Comparison of ENCODE assay signal across 1 cellular context in genomic region chr16:82067042-82067809, GRCh38.
TF ChIP-seq lines count a peak whose summit lies in the region.

No MANE protein-coding gene starts in this region.

TF ChIP-seq in HepG2, 621 proteins besides CTCF, POLR2A, EP300 and RAD21 (continued from another document and continues in another):
- TF ChIP-seq RBAK (CRISPR knock-in tag; IDR thresholded peaks at IDR 0.05) (no peak), ZBTB7B (CRISPR knock-in tag; IDR thresholded peaks at IDR 0.05) (no peak), HNF1B (CRISPR knock-in tag; IDR thresholded peaks at IDR 0.05) (0 out of 2 replicates have a peak, but pooled peaks have one; percentile 35), ZNF331 (CRISPR knock-in tag; IDR thresholded peaks at IDR 0.05) (no peak), HOXA9 (CRISPR knock-in tag; IDR thresholded peaks at IDR 0.05; ENCODE audit: borderline replicate concordance) (no peak), NR2F2 (IDR thresholded peaks at IDR 0.05; ENCODE audit: borderline replicate concordance, low read depth) (peak; percentile 67), SNAPC2 (CRISPR knock-in tag; IDR thresholded peaks at IDR 0.05) (0 out of 2 replicates have a peak, but pooled peaks have one; percentile 32), ATF6 (CRISPR knock-in tag; conservative IDR thresholded peaks at IDR 0.05) (no peak), NFYC (CRISPR knock-in tag; IDR thresholded peaks at IDR 0.05) (peak; percentile 25; the same call in 1 of the 2 replicates), FOXJ3 (CRISPR knock-in tag; IDR thresholded peaks at IDR 0.05; ENCODE audit: borderline replicate concordance) (peak; percentile 80), HOXA5 (CRISPR knock-in tag; IDR thresholded peaks at IDR 0.05) (peak; percentile 47; the same call in 1 of the 2 replicates), HNF1A (IDR thresholded peaks at IDR 0.05; ENCODE audit: low read depth) (peak; percentile 53), HNF1A (CRISPR knock-in tag; IDR thresholded peaks at IDR 0.05; ENCODE audit: borderline replicate concordance) (no peak), ZNF335 (CRISPR knock-in tag; IDR thresholded peaks at IDR 0.05) (no peak), SYNCRIP (IDR thresholded peaks at IDR 0.05; ENCODE audit: insufficient read depth, low read depth, low read length) (no peak), ZMAT5 (CRISPR knock-in tag; IDR thresholded peaks at IDR 0.05; ENCODE audit: borderline replicate concordance, low read depth) (no peak), ZXDC (CRISPR knock-in tag; IDR thresholded peaks at IDR 0.05) (no peak), SOX13 (IDR thresholded peaks at IDR 0.05) (no peak), SOX13 (CRISPR knock-in tag; conservative IDR thresholded peaks at IDR 0.05 in 1 of 2, IDR thresholded peaks at IDR 0.05 in 1 of 2) (peak in 1 of 2 experiments; percentile 56; a peak in 2 of 4 replicates), TOPORS (CRISPR knock-in tag; IDR thresholded peaks at IDR 0.05) (peak; percentile 56; the same call in 1 of the 2 replicates), ZBTB14 (CRISPR knock-in tag; IDR thresholded peaks at IDR 0.05) (no peak), SKI (IDR thresholded peaks at IDR 0.05; ENCODE audit: partially characterized antibody) (peak; percentile 63), ZBTB42 (CRISPR knock-in tag; IDR thresholded peaks at IDR 0.05) (no peak), ZNF282 (IDR thresholded peaks at IDR 0.05; ENCODE audit: partially characterized antibody) (no peak), ZNF275 (CRISPR knock-in tag; IDR thresholded peaks at IDR 0.05; ENCODE audit: borderline replicate concordance) (no peak), XBP1 (CRISPR knock-in tag; IDR thresholded peaks at IDR 0.05) (no peak), HOXA3 (CRISPR knock-in tag; IDR thresholded peaks at IDR 0.05) (peak; percentile 24; the same call in 1 of the 2 replicates), PHF21A (CRISPR knock-in tag; IDR thresholded peaks at IDR 0.05) (peak; percentile 50; the same call in 1 of the 2 replicates), FOXA3 (CRISPR knock-in tag; IDR thresholded peaks at IDR 0.05) (0 out of 2 replicates have a peak, but pooled peaks have one; percentile 8), ZNF451 (CRISPR knock-in tag; IDR thresholded peaks at IDR 0.05) (no peak), ZNF710 (CRISPR knock-in tag; IDR thresholded peaks at IDR 0.05; ENCODE audit: borderline replicate concordance) (no peak; the same call in 1 of the 2 replicates), ZBTB43 (CRISPR knock-in tag; conservative IDR thresholded peaks at IDR 0.05) (peak; percentile 43; the same call in 1 of the 2 replicates), JUND (CRISPR knock-in tag; IDR thresholded peaks at IDR 0.05) (no peak), DZIP1 (CRISPR knock-in tag; IDR thresholded peaks at IDR 0.05) (no peak), PATZ1 (CRISPR knock-in tag; IDR thresholded peaks at IDR 0.05) (peak; percentile 62), ZNF160 (CRISPR knock-in tag; IDR thresholded peaks at IDR 0.05) (0 out of 2 replicates have a peak, but pooled peaks have one; percentile 53), BRD4 (CRISPR knock-in tag; IDR thresholded peaks at IDR 0.05) (no peak)
